In genomic region chr1:24150228-24151174, GRCh38 we compare ENCODE assay signal across 8 cellular contexts. TPM values are rescaled to one million over a fixed set of nuclear protein-coding genes. Genes with fewer than 3 reads are reported as not detected.
A peak's percentile ranks its signal among the peaks of the same experiment; 100 is the strongest.
DNase-seq lines count a peak whose midpoint lies in the region; ATAC-seq and TF ChIP-seq lines count a peak whose summit lies in the region.

No MANE protein-coding gene starts in this region.

- no peaks in the 10 kb centered on the region for H3K36me3 ChIP-seq in trophoblast cell (ENCODE audit: control insufficient read depth in 1 of 2, insufficient read depth in 2 of 2, low read length in 2 of 2)
- H3K36me3 ChIP-seq in tibial artery = no peaks in the 10 kb centered on the region

- H3K14ac ChIP-seq in trophoblast cell (ENCODE audit: low read length) = peak overlapping the region; percentile 73

- H2BK12ac ChIP-seq in trophoblast cell (ENCODE audit: low read length) = peak overlapping the region; percentile 80

- peak overlapping the region; percentile 59 for H4K12ac ChIP-seq in trophoblast cell (ENCODE audit: low read depth, low read length)

- no peak overlapping the region for H3K4me3 ChIP-seq in trophoblast cell (ENCODE audit: low read depth, low read length)
- H3K4me3 ChIP-seq in tibial artery = no peak overlapping the region

- 100% methylated on average over 1 of the region's 36 CpGs for WGBS in trophoblast cell (ENCODE audit: extremely low coverage, insufficient coverage, insufficient read length)

- peak overlapping the region; percentile 85 for H3K9ac ChIP-seq in trophoblast cell (ENCODE audit: low read length)

- H3K79me1 ChIP-seq in trophoblast cell (ENCODE audit: low read length) = peaks cover 10% of the 10 kb centered on the region

- peaks cover 7 to 18% of the 10 kb centered on the region in 2 experiments for H3K4me1 ChIP-seq in trophoblast cell (ENCODE audit: control insufficient read depth in 1 of 2, insufficient read depth in 2 of 2, low read length in 2 of 2)
- peaks cover 0 to 11% (median 0%) of the 10 kb centered on the region in 4 donors for H3K4me1 ChIP-seq in tibial artery

- H3K4me2 ChIP-seq in trophoblast cell (ENCODE audit: low read length) = peak overlapping the region; percentile 80

- peak overlapping the region; percentile 66 for H3K23ac ChIP-seq in trophoblast cell (ENCODE audit: low read length)

- H2AFZ ChIP-seq in trophoblast cell (ENCODE audit: insufficient read depth, low read length, poor library complexity) = no peak overlapping the region

- peak overlapping the region; percentile 63 for H4K91ac ChIP-seq in trophoblast cell (ENCODE audit: low read depth, low read length)

- DNase-seq in AG20443 (ENCODE audit: low spot score) (peak; percentile 91), NCI-H1436 (lab: John Stamatoyannopoulos, UW) (peak; percentile 87), SW480 (ENCODE audit: low spot score) (peak; percentile 84), cardiac septum (ENCODE audit: low spot score) (peak; percentile 95), trophoblast cell (peak; percentile 87 to 94), tibial artery (peak; percentile 88 to 90)
- DNase-seq in activated naive CD8-positive, alpha-beta T cell treated with anti-CD3 and anti-CD28 coated beads, Interleukin-2, amount 50 U/mL, for 16 hours (ENCODE audit: low read depth, low spot score) = peak; percentile 78

- ATAC-seq in GM21576 (IDR thresholded peaks at IDR 0.05; ENCODE audit: unreplicated experiment) = peak; percentile 70

- H3K27me3 ChIP-seq in trophoblast cell (ENCODE audit: insufficient read depth, low read length) = no peaks in the 10 kb centered on the region
- peaks cover 0 to 65% of the 10 kb centered on the region in 2 donors for H3K27me3 ChIP-seq in tibial artery

- H3K27ac ChIP-seq in trophoblast cell (ENCODE audit: low read depth, low read length) = peak overlapping the region; percentile 88
- no peak overlapping the region for H3K27ac ChIP-seq in tibial artery

- H3K9me3 ChIP-seq in trophoblast cell (ENCODE audit: insufficient read depth, low read depth, low read length) (no peaks in the 10 kb centered on the region), tibial artery (no peaks in the 10 kb centered on the region)

- intact Hi-C loops in cardiac septum (cut with DNase I) (loop anchor here (5.0 kb wide), 2 partner anchors 78 to 242 kb away; no protein-coding TSS in a partner anchor), tibial artery (cut with DNase I; ENCODE audit: low total_unique reads) (no loop called here)

- peak overlapping the region; percentile 56 for H3K18ac ChIP-seq in trophoblast cell (ENCODE audit: low read length)

- H3K79me2 ChIP-seq in trophoblast cell (ENCODE audit: control insufficient read depth, insufficient read depth, low read length, poor library complexity) = peaks cover 3% of the 10 kb centered on the region

- TF ChIP-seq CTCF in tibial artery (IDR thresholded peaks at IDR 0.05) = peak; percentile 79 to 87

- peak overlapping the region; percentile 22 for H2BK120ac ChIP-seq in trophoblast cell (ENCODE audit: insufficient read depth, low read length, poor library complexity)

- no peak overlapping the region for H3K4ac ChIP-seq in trophoblast cell (ENCODE audit: low read depth, low read length)

- peak overlapping the region; percentile 70 for H2BK5ac ChIP-seq in trophoblast cell (ENCODE audit: low read depth, low read length, poor library complexity)

- peak overlapping the region; percentile 64 for H4K8ac ChIP-seq in trophoblast cell (ENCODE audit: low read depth, low read length)

- peak overlapping the region; percentile 77 for H2AK5ac ChIP-seq in trophoblast cell (ENCODE audit: low read length)

RNA-seq across cellular contexts. Expression of gene IL22RA1, which starts 7.6 kb away (rescaled TPM):
- 0.35 TPM for total RNA-seq in cardiac septum
- 0.15 and 0.18 TPM in 2 replicates for polyA plus RNA-seq in trophoblast cell (2013)

RNA-seq across cellular contexts. Expression of gene IFNLR1, which starts 36.6 kb away (rescaled TPM):
- total RNA-seq in cardiac septum = 2.3 TPM
- polyA plus RNA-seq in trophoblast cell (2013) = 3.1 and 3.5 TPM in 2 replicates

RNA-seq across cellular contexts. Expression of gene MYOM3, which starts 38.6 kb away (rescaled TPM):
- 249 TPM for total RNA-seq in cardiac septum
- 0.01 and 0.04 TPM in 2 replicates for polyA plus RNA-seq in trophoblast cell (2013)
